ENCODE assay signal across 10 cellular contexts in genomic region chr22:30158277-30158676, GRCh38.
"Had no signal": no experiment of that assay in that cellular context is flagged by ENCODE, and none has a peak within 500 bp of the region (broad histone marks: within the 10 kb centered on the region; RNA-seq: fewer than 3 reads in every experiment).

No MANE protein-coding gene starts in this region.

- H3K27ac ChIP-seq: body of pancreas, prostate gland, right atrium auricular region, thoracic aorta, upper lobe of right lung had no signal

- H3K36me3 ChIP-seq: prostate gland, right atrium auricular region, thoracic aorta, upper lobe of right lung had no signal

- H3K4me1 ChIP-seq: body of pancreas, prostate gland, right atrium auricular region, upper lobe of right lung had no signal

- H3K4me3 ChIP-seq: body of pancreas, prostate gland, right atrium auricular region, thoracic aorta, upper lobe of right lung had no signal

- H3K27ac Mint-ChIP-seq: immature natural killer cell had no signal

- DNase-seq: amygdala, body of pancreas, immature natural killer cell, left ventricle myocardium superior, SW 1271, upper lobe of right lung had no signal

- H3K36me3 Mint-ChIP-seq: activated naive CD8-positive, alpha-beta T cell; immature natural killer cell had no signal

- H3K27me3 ChIP-seq: body of pancreas, right atrium auricular region had no signal

- H3K9me3 Mint-ChIP-seq: immature natural killer cell had no signal

- H3K9me3 ChIP-seq: body of pancreas, prostate gland, right atrium auricular region, thoracic aorta, upper lobe of right lung had no signal

- ATAC-seq: body of pancreas, left ventricle myocardium superior, upper lobe of right lung had no signal

- H3K4me3 Mint-ChIP-seq: immature natural killer cell had no signal
